Comparison of ENCODE assay signal across 20 cellular contexts in the genomic region with DNA sequence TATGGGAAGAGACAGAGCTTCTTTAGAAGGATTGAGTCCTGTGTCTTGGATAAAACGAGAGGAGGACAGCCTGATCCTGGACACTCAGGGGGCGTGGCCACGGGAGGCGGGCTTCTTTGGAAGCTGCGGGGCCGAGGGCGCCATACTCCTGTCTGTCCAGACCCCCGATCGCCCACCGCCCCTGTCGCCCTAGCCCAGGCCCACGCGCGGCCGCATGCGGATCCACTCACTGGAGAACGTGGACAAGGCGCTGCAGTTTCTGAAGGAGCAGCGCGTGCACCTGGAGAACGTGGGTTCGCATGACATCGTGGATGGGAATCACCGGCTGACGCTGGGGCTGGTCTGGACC. TPM values are rescaled to one million over a fixed set of nuclear protein-coding genes. Genes with fewer than 3 reads are reported as not detected.
A peak's percentile ranks its signal among the peaks of the same experiment; 100 is the strongest.
DNase-seq lines count a peak whose midpoint lies in the region; ATAC-seq, FAIRE-seq and TF ChIP-seq lines count a peak whose summit lies in the region.
"Had no signal": no experiment of that assay in that cellular context is flagged by ENCODE, and none has a peak within 500 bp of the region (broad histone marks: within the 10 kb centered on the region; RNA-seq: fewer than 3 reads in every experiment).

No MANE protein-coding gene starts in this region.

- H3K9me3 Mint-ChIP-seq in CD4-positive, alpha-beta T cell, result no peaks in the 10 kb centered on the region
- H3K9me3 Mint-ChIP-seq: CD8-positive, alpha-beta T cell; IgD-negative memory B cell had no signal

- H3K79me2 ChIP-seq in K562 (ENCODE audit: control insufficient read depth, insufficient read depth, low read length), result no peaks in the 10 kb centered on the region

- H3K27ac ChIP-seq in 22Rv1, result peak overlapping the region; percentile 57
- H3K27ac ChIP-seq in K562 (ENCODE audit: extremely low read depth, low read depth, low read length), result peak overlapping the region; percentile 86
- H3K27ac ChIP-seq in kidney (ENCODE audit: low read depth in 2 of 2, low read length in 2 of 2), result no peak overlapping the region
- H3K27ac ChIP-seq in CD4-positive, alpha-beta T cell (ENCODE audit: low read depth, low read length), result no peak overlapping the region
- H3K27ac ChIP-seq: C4-2B, KMS-11 had no signal

- no peak for TF ChIP-seq RAD21 in K562 (CRISPR knock-in tag; conservative IDR thresholded peaks at IDR 0.05 in 1 of 2, IDR thresholded peaks at IDR 0.05 in 1 of 2)

- no peaks in the 10 kb centered on the region for H3K4me1 ChIP-seq in ES-I3 (ENCODE audit: insufficient read depth, low read length)
- peaks cover 4 to 25% of the 10 kb centered on the region in 2 experiments for H3K4me1 ChIP-seq in K562 (replicated peaks in 1 of 2; ENCODE audit: control insufficient read depth in 2 of 2, insufficient read depth in 2 of 2, low read length in 2 of 2)
- H3K4me1 ChIP-seq in kidney (ENCODE audit: control insufficient read depth in 1 of 2, insufficient read depth in 1 of 2, low read depth in 1 of 2, low read length in 2 of 2), result no peaks in the 10 kb centered on the region

- H3K9me1 ChIP-seq in K562 (ENCODE audit: control insufficient read depth, insufficient read depth, low read length), result peaks cover 3% of the 10 kb centered on the region

- intact Hi-C loops in K562 (cut with micrococcal nuclease), result no loop called here
- intact Hi-C loops in kidney (cut with DNase I), result no loop called here
- intact Hi-C loops in CD4-positive, alpha-beta T cell (cut with DNase I, micrococcal nuclease), result no loop called here

- H3K27ac Mint-ChIP-seq in CD4-positive, alpha-beta T cell, result no peak overlapping the region
- H3K27ac Mint-ChIP-seq: CD8-positive, alpha-beta T cell; IgD-negative memory B cell had no signal

- TF ChIP-seq CTCF in 22Rv1 (IDR thresholded peaks at IDR 0.05), result no peak
- TF ChIP-seq CTCF in K562 (IDR thresholded peaks at IDR 0.05 in 2 of 3, conservative IDR thresholded peaks at IDR 0.05 in 1 of 3; ENCODE audit: insufficient read depth in 2 of 3, low read depth in 1 of 3, low read length in 3 of 3), result no peak
- no peak for TF ChIP-seq CTCF in kidney (IDR thresholded peaks at IDR 0.05; ENCODE audit: borderline replicate concordance, extremely low read depth, insufficient read depth)
- TF ChIP-seq CTCF in CD4-positive, alpha-beta T cell (IDR thresholded peaks at IDR 0.05), result no peak

- H3K4me3 ChIP-seq in K562 (peak overlapping the region; percentile 66), kidney (ENCODE audit: low read length in 2 of 2) (no peak overlapping the region)

- H2AFZ ChIP-seq in K562 (ENCODE audit: low read depth, low read length), result peak overlapping the region; percentile 99

- FAIRE-seq in K562 (lab: Jason Lieb, UNC) (no peak), kidney (lab: Jason Lieb, UNC) (no peak)
- FAIRE-seq: G401.6, GM12892, H54 had no signal

- no peaks in the 10 kb centered on the region for H4K20me1 ChIP-seq in K562 (replicated peaks; ENCODE audit: control insufficient read depth, insufficient read depth, low read length)

- BruUV-seq in K562 (replicated peaks; lab: Mats Ljungman, UMichigan), result no TSS peak

- WGBS in K562 (ENCODE audit: insufficient coverage, low coverage, missing lambda C conversion rate), result 4% methylated on average over 19 of the region's 25 CpGs

- in situ Hi-C loops in K562 (cut with MboI), result no loop called here

- no peaks in the 10 kb centered on the region for H3K9me3 ChIP-seq in ES-I3 (ENCODE audit: control insufficient read depth, insufficient read depth, low read length)
- no peaks in the 10 kb centered on the region for H3K9me3 ChIP-seq in K562 (replicated peaks; ENCODE audit: control insufficient read depth, insufficient read depth, low read depth, low read length)
- peaks cover 0 to 2% of the 10 kb centered on the region in 2 donors for H3K9me3 ChIP-seq in kidney (ENCODE audit: control insufficient read depth in 1 of 2, low read length in 2 of 2)
- no peaks in the 10 kb centered on the region for H3K9me3 ChIP-seq in CD4-positive, alpha-beta T cell (ENCODE audit: control insufficient read depth, low read length)

- peak; percentile 71 for ATAC-seq in K562
- no peak for ATAC-seq in CD4-positive, alpha-beta T cell (ENCODE audit: poor library complexity)
- no peak for ATAC-seq in esophagus mucosa
- ATAC-seq in GM21619 (IDR thresholded peaks at IDR 0.05; ENCODE audit: unreplicated experiment), result no peak
- ATAC-seq: CD8-positive, alpha-beta T cell had no signal

- peak overlapping the region; percentile 93 for H3K4me2 ChIP-seq in K562 (ENCODE audit: insufficient read depth, low read length)
- H3K4me2 ChIP-seq: KMS-11 had no signal

- no peak overlapping the region for H3K4me3 Mint-ChIP-seq in CD4-positive, alpha-beta T cell
- H3K4me3 Mint-ChIP-seq: CD8-positive, alpha-beta T cell had no signal

- POLR2A ChIA-PET in K562 (lab: Yijun Ruan, JAX), result interaction anchor here (1.0 to 1.6 kb wide), 5 partner anchors 12 to 86 kb away, joined by 3 to 6 read pairs (median 4); a partner anchor contains a TSS
- POLR2A ChIA-PET in CD4-positive, alpha-beta T cell (lab: Charles Lee), result no interaction called here

- TF ChIP-seq POLR2A in K562 (conservative IDR thresholded peaks at IDR 0.05), result 0 out of 2 replicates have a peak, but pooled peaks have one; percentile 7

- no peaks in the 10 kb centered on the region for H3K36me3 ChIP-seq in ES-I3 (ENCODE audit: insufficient read depth, low read length)
- no peaks in the 10 kb centered on the region for H3K36me3 ChIP-seq in K562 (ENCODE audit: control insufficient read depth, insufficient read depth, low read length)
- no peaks in the 10 kb centered on the region for H3K36me3 ChIP-seq in kidney (ENCODE audit: control insufficient read depth in 1 of 2, insufficient read depth in 2 of 2, low read length in 2 of 2)

- DNase-seq in K562 (ENCODE audit: extremely low read depth in 1 of 4, low spot score in 3 of 4) (no peak), kidney (peak; percentile 67), activated gamma-delta T cell treated with Interleukin-2 at 50 U/mL for 16 hours (no peak)
- DNase-seq in CD4-positive, alpha-beta T cell, result no peak
- DNase-seq: 8988T; ACHN; Calu3; CD8-positive, alpha-beta T cell; DMS 273 treated with DMSO at 0.1 percent for 48 hours had no signal

- CTCF ChIA-PET in K562 (lab: Yijun Ruan, JAX; ENCODE audit: low intra/inter-chr PET ratio), result no interaction called here
- CTCF ChIA-PET in CD4-positive, alpha-beta T cell (lab: Charles Lee), result no interaction called here

- H3K27me3 Mint-ChIP-seq in CD4-positive, alpha-beta T cell, result peaks cover 30% of the 10 kb centered on the region

- H3K4me1 Mint-ChIP-seq in CD4-positive, alpha-beta T cell (ENCODE audit: low read depth), result peaks cover 5% of the 10 kb centered on the region

- no peaks in the 10 kb centered on the region for H3K36me3 Mint-ChIP-seq in CD4-positive, alpha-beta T cell (ENCODE audit: low read depth)
- H3K36me3 Mint-ChIP-seq: CD8-positive, alpha-beta T cell had no signal

- no peaks in the 10 kb centered on the region for H3K27me3 ChIP-seq in K562 (ENCODE audit: control insufficient read depth in 2 of 2, insufficient read depth in 2 of 2, low read length in 2 of 2)
- H3K27me3 ChIP-seq in CD4-positive, alpha-beta T cell (ENCODE audit: control insufficient read depth, insufficient read depth, low read length), result peaks cover 19% of the 10 kb centered on the region

- TF ChIP-seq EP300 in K562 (IDR thresholded peaks at IDR 0.05; ENCODE audit: low read length), result no peak

- H3K9ac ChIP-seq in ES-I3 (ENCODE audit: low read depth, low read length) (peak overlapping the region; percentile 51; the same call in 1 of the 2 replicates), K562 (ENCODE audit: insufficient read depth in 1 of 2, low read depth in 2 of 2, low read length in 2 of 2) (peak overlapping the region; percentile 71 to 86), kidney (ENCODE audit: low read length in 2 of 2) (no peak overlapping the region)
- H3K9ac ChIP-seq: KMS-11 had no signal

RNA-seq across cellular contexts. Expression of a gene that starts 23.1 kb away (rescaled TPM):
- 5.7 and 11.0 TPM in 2 replicates for total RNA-seq in K562 (2011; cell fraction: chromatin; rRNA removed; ENCODE audit: low replicate concordance)
- 3.8 and 4.5 TPM in 2 replicates for total RNA-seq in K562 (2011; cell fraction: nucleolus; rRNA removed)
- 5.3 and 6.9 TPM in 2 replicates for total RNA-seq in K562 (2011; cell fraction: nucleoplasm; rRNA removed)
- total RNA-seq in K562 (2014; rRNA removed) (0.86 and 2.0 TPM in 2 replicates), K562 (2014; rRNA removed; fragmentation: Illumina TruSeq; extraction: Trizol) (0.16 and 0.47 TPM in 2 replicates), K562 (2015; rRNA removed; fragmentation: Illumina TruSeq; extraction: Trizol) (0.83 and 1.3 TPM in 2 replicates), K562 (2021) (1.5 and 1.6 TPM in 2 replicates), kidney (0.82 TPM), esophagus mucosa (0.20 TPM)
- polyA plus RNA-seq in K562 (2011; rRNA removed) (1.2 and 1.3 TPM in 2 replicates), K562 (2014; fragmentation: Illumina TruSeq; extraction: Trizol) (0.51 and 0.70 TPM in 2 replicates), K562 (2014; fragmentation: Nextera tagmentation; extraction: Ambion mirVana) (under 1 TPM; 0.01 to 0.10 TPM), K562 (2014; rRNA removed) (1.2 and 1.3 TPM in 2 replicates), kidney (ENCODE audit: insufficient read depth, low read depth, low replicate concordance) (4.6 TPM)
- polyA plus RNA-seq in K562 (2011; cell fraction: cytosol; rRNA removed), result 0.94 and 1.8 TPM in 2 replicates
- polyA plus RNA-seq in K562 (2011; cell fraction: nucleus; rRNA removed), result 2.6 and 3.5 TPM in 2 replicates
- polyA plus RNA-seq in K562 (2012), result 1.7 and 1.9 TPM in 2 replicates
- polyA minus RNA-seq in K562 (2011; rRNA and poly(A)+ RNA removed), result 1.1 and 1.5 TPM in 2 replicates
- polyA minus RNA-seq in K562 (2011; cell fraction: cytosol; rRNA and poly(A)+ RNA removed), result 0.38 and 0.46 TPM in 2 replicates
- polyA minus RNA-seq in K562 (2011; cell fraction: nucleus; rRNA and poly(A)+ RNA removed), result 0.81 and 1.4 TPM in 2 replicates
- total RNA-seq in CD4-positive, alpha-beta T cell, result under 1 TPM; 0.59 to 0.88 TPM
- total RNA-seq: HT1080 had no signal
- polyA plus RNA-seq: IgD-negative memory B cell had no signal

RNA-seq across cellular contexts. Expression of a gene that starts 24.3 kb away (rescaled TPM):
- 26.9 and 65.0 TPM in 2 replicates for total RNA-seq in K562 (2011; cell fraction: chromatin; rRNA removed; ENCODE audit: low replicate concordance)
- total RNA-seq in K562 (2011; cell fraction: nucleolus; rRNA removed), result 107 and 125 TPM in 2 replicates
- total RNA-seq in K562 (2011; cell fraction: nucleoplasm; rRNA removed), result 74.7 and 75.7 TPM in 2 replicates
- total RNA-seq in K562 (2014; rRNA removed), result 749 and 813 TPM in 2 replicates
- total RNA-seq in K562 (2014; rRNA removed; fragmentation: Illumina TruSeq; extraction: Trizol), result 110 and 229 TPM in 2 replicates
- 331 and 332 TPM in 2 replicates for total RNA-seq in K562 (2015; rRNA removed; fragmentation: Illumina TruSeq; extraction: Trizol)
- total RNA-seq in K562 (2021), result 457 and 476 TPM in 2 replicates
- polyA plus RNA-seq in K562 (2011; rRNA removed), result 368 and 461 TPM in 2 replicates
- 836 and 2,229 TPM in 2 replicates for polyA plus RNA-seq in K562 (2011; cell fraction: cytosol; rRNA removed)
- polyA plus RNA-seq in K562 (2011; cell fraction: nucleus; rRNA removed), result 252 and 288 TPM in 2 replicates
- 416 and 585 TPM in 2 replicates for polyA plus RNA-seq in K562 (2012)
- polyA plus RNA-seq in K562 (2014; fragmentation: Illumina TruSeq; extraction: Trizol), result 260 and 428 TPM in 2 replicates
- 100 to 1,000 TPM in 1 of 2 experiments, 10 to 100 TPM in 1; 81.1 to 184 TPM for polyA plus RNA-seq in K562 (2014; fragmentation: Nextera tagmentation; extraction: Ambion mirVana)
- polyA plus RNA-seq in K562 (2014; rRNA removed), result 634 and 677 TPM in 2 replicates
- 85.4 and 138 TPM in 2 replicates for polyA minus RNA-seq in K562 (2011; rRNA and poly(A)+ RNA removed)
- 198 and 225 TPM in 2 replicates for polyA minus RNA-seq in K562 (2011; cell fraction: cytosol; rRNA and poly(A)+ RNA removed)
- polyA minus RNA-seq in K562 (2011; cell fraction: nucleus; rRNA and poly(A)+ RNA removed), result 34.6 and 38.7 TPM in 2 replicates
- total RNA-seq in kidney, result 89.9 TPM
- 248 TPM for polyA plus RNA-seq in kidney (ENCODE audit: insufficient read depth, low read depth, low replicate concordance)
- 1 to 10 TPM; 4.3 to 5.2 TPM for total RNA-seq in CD4-positive, alpha-beta T cell
- total RNA-seq in esophagus mucosa, result 119 TPM

RNA-seq across cellular contexts. Expression of a gene that starts 45.7 kb away (rescaled TPM):
- 16.7 and 27.2 TPM in 2 replicates for total RNA-seq in K562 (2011; cell fraction: chromatin; rRNA removed; ENCODE audit: low replicate concordance)
- total RNA-seq in K562 (2011; cell fraction: nucleolus; rRNA removed), result 20.4 and 20.7 TPM in 2 replicates
- 24.9 and 26.9 TPM in 2 replicates for total RNA-seq in K562 (2011; cell fraction: nucleoplasm; rRNA removed)
- total RNA-seq in K562 (2014; rRNA removed), result 17.5 and 19.3 TPM in 2 replicates
- 16.1 and 17.2 TPM in 2 replicates for total RNA-seq in K562 (2014; rRNA removed; fragmentation: Illumina TruSeq; extraction: Trizol)
- 21.6 and 27.7 TPM in 2 replicates for total RNA-seq in K562 (2015; rRNA removed; fragmentation: Illumina TruSeq; extraction: Trizol)
- 28.9 and 31.4 TPM in 2 replicates for total RNA-seq in K562 (2021)
- 17.6 and 18.9 TPM in 2 replicates for polyA plus RNA-seq in K562 (2011; rRNA removed)
- polyA plus RNA-seq in K562 (2011; cell fraction: cytosol; rRNA removed), result 19.3 and 35.5 TPM in 2 replicates
- 17.8 and 23.4 TPM in 2 replicates for polyA plus RNA-seq in K562 (2011; cell fraction: nucleus; rRNA removed)
- 20.7 and 22.0 TPM in 2 replicates for polyA plus RNA-seq in K562 (2012)
- polyA plus RNA-seq in K562 (2014; fragmentation: Illumina TruSeq; extraction: Trizol), result 15.1 and 18.6 TPM in 2 replicates
- 1 to 10 TPM; 5.4 to 5.9 TPM for polyA plus RNA-seq in K562 (2014; fragmentation: Nextera tagmentation; extraction: Ambion mirVana)
- 18.1 and 18.5 TPM in 2 replicates for polyA plus RNA-seq in K562 (2014; rRNA removed)
- polyA minus RNA-seq in K562 (2011; rRNA and poly(A)+ RNA removed), result 18.4 and 23.4 TPM in 2 replicates
- polyA minus RNA-seq in K562 (2011; cell fraction: cytosol; rRNA and poly(A)+ RNA removed), result 24.3 and 28.9 TPM in 2 replicates
- 8.1 and 13.9 TPM in 2 replicates for polyA minus RNA-seq in K562 (2011; cell fraction: nucleus; rRNA and poly(A)+ RNA removed)
- 38.4 TPM for total RNA-seq in kidney
- polyA plus RNA-seq in kidney (ENCODE audit: insufficient read depth, low read depth, low replicate concordance), result 29.9 TPM
- total RNA-seq in CD4-positive, alpha-beta T cell, result 10 to 100 TPM; 17.4 to 19.2 TPM
- 20.7 TPM for total RNA-seq in esophagus mucosa

Comparison
In these comparisons a context has a peak if more than half of its experiments do, and no peak if none do; other contexts are left out.
1. H3K27ac ChIP-seq: peak in 22Rv1 (single experiment) and K562 (single experiment); none in kidney (0 of 2) and CD4-positive, alpha-beta T cell (single experiment).
2. H3K9ac ChIP-seq: peak in ES-I3 (single experiment) and K562 (2 of 2); none in kidney (0 of 2).
3. RNA of a gene that starts 24.3 kb away (total RNA-seq): 26.9 to 813 TPM in K562, 119 TPM in esophagus mucosa (single experiment) and 89.9 TPM in kidney (single experiment); 4.3 to 5.2 TPM in CD4-positive, alpha-beta T cell; every median in the first group is over 4 times any median in the second.